In genomic region chr20:62878244-62879030, GRCh38 we compare ENCODE assay signal across 2 cellular contexts.
A peak's percentile ranks its signal among the peaks of the same experiment; 100 is the strongest.
TF ChIP-seq lines count a peak whose summit lies in the region.

No MANE protein-coding gene starts in this region.

TF ChIP-seq in HepG2, 621 proteins besides CTCF, POLR2A, EP300 and RAD21:
- TF ChIP-seq SP140L (CRISPR knock-in tag; IDR thresholded peaks at IDR 0.05; ENCODE audit: borderline replicate concordance): no peak
- TF ChIP-seq ZNF703 (CRISPR knock-in tag; IDR thresholded peaks at IDR 0.05; ENCODE audit: borderline replicate concordance): no peak
- no peak for TF ChIP-seq HHEX (CRISPR knock-in tag; IDR thresholded peaks at IDR 0.05)
- no peak for TF ChIP-seq ZNF672 (CRISPR knock-in tag; IDR thresholded peaks at IDR 0.05)
- 0 out of 2 replicates have a peak, but pooled peaks have one; percentile 5 for TF ChIP-seq ELF3 (CRISPR knock-in tag; IDR thresholded peaks at IDR 0.05)
- TF ChIP-seq ZFP36L1 (CRISPR knock-in tag; IDR thresholded peaks at IDR 0.05): no peak
- no peak for TF ChIP-seq HIVEP1 (CRISPR knock-in tag; IDR thresholded peaks at IDR 0.05)
- peak; percentile 2 for TF ChIP-seq HNRNPLL (IDR thresholded peaks at IDR 0.05; ENCODE audit: low read depth, low read length, poor library complexity, severe bottlenecking)
- TF ChIP-seq ZNF792 (CRISPR knock-in tag; IDR thresholded peaks at IDR 0.05): 0 out of 2 replicates have a peak, but pooled peaks have one; percentile 8
- TF ChIP-seq ZSCAN21 (CRISPR knock-in tag; IDR thresholded peaks at IDR 0.05; ENCODE audit: borderline replicate concordance): no peak
- no peak for TF ChIP-seq TERF1 (CRISPR knock-in tag; IDR thresholded peaks at IDR 0.05)
- no peak for TF ChIP-seq TAF15 (IDR thresholded peaks at IDR 0.05; ENCODE audit: low read depth, low read length, poor library complexity, severe bottlenecking)

TF ChIP-seq in WTC11, 78 proteins besides CTCF, POLR2A, EP300 and RAD21:
- no peak for TF ChIP-seq TP53 (CRISPR knock-in tag; IDR thresholded peaks at IDR 0.05)
- no peak for TF ChIP-seq ELF4 (CRISPR knock-in tag; IDR thresholded peaks at IDR 0.05; ENCODE audit: low read depth)
- TF ChIP-seq FOXJ3 (CRISPR knock-in tag; IDR thresholded peaks at IDR 0.05; ENCODE audit: borderline replicate concordance): no peak
- no peak for TF ChIP-seq ZBTB21 (CRISPR knock-in tag; IDR thresholded peaks at IDR 0.05; ENCODE audit: borderline replicate concordance)
- TF ChIP-seq ZNF232 (CRISPR knock-in tag; IDR thresholded peaks at IDR 0.05): no peak
- TF ChIP-seq ETV6 (CRISPR knock-in tag; IDR thresholded peaks at IDR 0.05): no peak
- no peak for TF ChIP-seq NR3C1 (CRISPR knock-in tag; conservative IDR thresholded peaks at IDR 0.05; ENCODE audit: low read depth)
- no peak for TF ChIP-seq ZNF317 (CRISPR knock-in tag; IDR thresholded peaks at IDR 0.05; ENCODE audit: borderline replicate concordance, low read depth)
- no peak for TF ChIP-seq ZNF416 (CRISPR knock-in tag; IDR thresholded peaks at IDR 0.05)
